Comparison of ENCODE assay signal across 23 cellular contexts in genomic region chr15:70084461-70084860, GRCh38. TPM values are rescaled to one million over a fixed set of nuclear protein-coding genes. Genes with fewer than 3 reads are reported as not detected.
DNase-seq lines count a peak whose midpoint lies in the region; ATAC-seq and TF ChIP-seq lines count a peak whose summit lies in the region.
"Had no signal": no experiment of that assay in that cellular context is flagged by ENCODE, and none has a peak within 500 bp of the region (broad histone marks: within the 10 kb centered on the region; RNA-seq: fewer than 3 reads in every experiment).

No MANE protein-coding gene starts in this region.

- ATAC-seq in activated CD4-positive, alpha-beta T cell treated with anti-CD3 and anti-CD28 coated beads for 36 hours, result no peak
- ATAC-seq in GM23338 (no peak), GM18868 (IDR thresholded peaks at IDR 0.05; ENCODE audit: unreplicated experiment) (no peak)
- ATAC-seq in natural killer cell treated with Interleukin-12 subunit alpha and Interleukin-12 subunit beta and Interleukin-15 and Interleukin-18, amount 100 ng/mL, for 72 hours, result peak; percentile 34 to 64
- ATAC-seq: left ventricle myocardium superior, mucosa of descending colon had no signal

- POLR2A ChIA-PET in activated CD4-positive, alpha-beta T cell treated with anti-CD3 and anti-CD28 coated beads for 36 hours (lab: Charles Lee), result no interaction called here

- no peaks in the 10 kb centered on the region for H3K9me3 Mint-ChIP-seq in activated CD4-positive, alpha-beta T cell treated with anti-CD3 and anti-CD28 coated beads, Interleukin-2, amount 10 ng/mL, durations not matched to agents 24 days and 14 days
- H3K9me3 Mint-ChIP-seq in activated CD4-positive, alpha-beta T cell treated with anti-CD3 and anti-CD28 coated beads for 36 hours (ENCODE audit: low read depth), result no peaks in the 10 kb centered on the region
- no peaks in the 10 kb centered on the region for H3K9me3 Mint-ChIP-seq in GM23338
- H3K9me3 Mint-ChIP-seq in activated T-helper 1 cell treated with anti-CD3 and anti-CD28 coated beads, Interleukin-12 subunit alpha, Interleukin-12 subunit beta, Interleukin-2, Interleukin-4 antibody, amounts not matched to agents 30 ng/mL and 10 ng/mL and 1 ng/mL, durations not matched to agents 14 hours and 24 hours and 36 hours, result no peaks in the 10 kb centered on the region
- no peaks in the 10 kb centered on the region for H3K9me3 Mint-ChIP-seq in natural killer cell treated with Interleukin-12 subunit alpha and Interleukin-12 subunit beta and Interleukin-15 and Interleukin-18, amount 100 ng/mL, for 72 hours

- no peak overlapping the region for H2AFZ ChIP-seq in GM23338

- H3K4me3 ChIP-seq in GM23338 (no peak overlapping the region), BE2C (ENCODE audit: low read depth, low read length) (no peak overlapping the region)
- H3K4me3 ChIP-seq: mucosa of descending colon, suprapubic skin, vagina had no signal

- CTCF ChIA-PET in activated CD4-positive, alpha-beta T cell treated with anti-CD3 and anti-CD28 coated beads for 36 hours (lab: Charles Lee), result no interaction called here

- intact Hi-C loops in activated CD4-positive, alpha-beta T cell treated with anti-CD3 and anti-CD28 coated beads, Interleukin-2, amount 10 ng/mL, durations not matched to agents 24 days and 14 days (cut with micrococcal nuclease), result no loop called here
- intact Hi-C loops in activated CD4-positive, alpha-beta T cell treated with anti-CD3 and anti-CD28 coated beads for 36 hours (cut with DNase I, micrococcal nuclease), result no loop called here
- intact Hi-C loops in activated T-helper 1 cell treated with anti-CD3 and anti-CD28 coated beads, Interleukin-12 subunit alpha, Interleukin-12 subunit beta, Interleukin-2, Interleukin-4 antibody, amounts not matched to agents 30 ng/mL and 10 ng/mL and 1 ng/mL, durations not matched to agents 14 hours and 24 hours and 36 hours (cut with micrococcal nuclease), result no loop called here

- peaks cover 84% of the 10 kb centered on the region for H3K36me3 Mint-ChIP-seq in activated CD4-positive, alpha-beta T cell treated with anti-CD3 and anti-CD28 coated beads, Interleukin-2, amount 10 ng/mL, durations not matched to agents 24 days and 14 days (ENCODE audit: low read depth)
- peaks cover 79% of the 10 kb centered on the region for H3K36me3 Mint-ChIP-seq in activated CD4-positive, alpha-beta T cell treated with anti-CD3 and anti-CD28 coated beads for 36 hours (ENCODE audit: low read depth)
- H3K36me3 Mint-ChIP-seq in GM23338 (ENCODE audit: low read depth), result peaks cover 77% of the 10 kb centered on the region
- peaks cover 73% of the 10 kb centered on the region for H3K36me3 Mint-ChIP-seq in activated T-helper 1 cell treated with anti-CD3 and anti-CD28 coated beads, Interleukin-12 subunit alpha, Interleukin-12 subunit beta, Interleukin-2, Interleukin-4 antibody, amounts not matched to agents 30 ng/mL and 10 ng/mL and 1 ng/mL, durations not matched to agents 14 hours and 24 hours and 36 hours (ENCODE audit: low read depth)
- peaks cover 29% of the 10 kb centered on the region for H3K36me3 Mint-ChIP-seq in natural killer cell treated with Interleukin-12 subunit alpha and Interleukin-12 subunit beta and Interleukin-15 and Interleukin-18, amount 100 ng/mL, for 72 hours

- no peaks in the 10 kb centered on the region for H3F3A ChIP-seq in GM23338 (replicated peaks; ENCODE audit: low read depth)

- H3K36me3 ChIP-seq in GM23338 (ENCODE audit: insufficient read depth) (no peaks in the 10 kb centered on the region), BE2C (peaks cover 74% of the 10 kb centered on the region)

- TF ChIP-seq CTCF in GM23338 (conservative IDR thresholded peaks at IDR 0.05; ENCODE audit: low read depth in 2 of 2), result no peak
- TF ChIP-seq CTCF in BE2C (IDR thresholded peaks at IDR 0.05; ENCODE audit: low read depth, low read length), result no peak

- H3K9me2 ChIP-seq in GM23338 (ENCODE audit: insufficient read depth), result no peaks in the 10 kb centered on the region

- no peaks in the 10 kb centered on the region for H3K27me3 ChIP-seq in GM23338 (ENCODE audit: insufficient read depth)
- no peaks in the 10 kb centered on the region for H3K27me3 ChIP-seq in BE2C
- H3K27me3 ChIP-seq: suprapubic skin, vagina had no signal

- H3K27ac ChIP-seq in GM23338 (ENCODE audit: low read depth), result no peak overlapping the region
- H3K27ac ChIP-seq: epithelial cell of prostate, suprapubic skin, vagina had no signal

- H3K27ac Mint-ChIP-seq in activated CD4-positive, alpha-beta T cell treated with anti-CD3 and anti-CD28 coated beads, Interleukin-2, amount 10 ng/mL, durations not matched to agents 24 days and 14 days, result no peak overlapping the region
- no peak overlapping the region for H3K27ac Mint-ChIP-seq in activated CD4-positive, alpha-beta T cell treated with anti-CD3 and anti-CD28 coated beads for 36 hours
- 0 out of 2 replicates have a peak overlapping the region, but pooled peaks have one; percentile 27 for H3K27ac Mint-ChIP-seq in GM23338
- no peak overlapping the region for H3K27ac Mint-ChIP-seq in activated T-helper 1 cell treated with anti-CD3 and anti-CD28 coated beads, Interleukin-12 subunit alpha, Interleukin-12 subunit beta, Interleukin-2, Interleukin-4 antibody, amounts not matched to agents 30 ng/mL and 10 ng/mL and 1 ng/mL, durations not matched to agents 14 hours and 24 hours and 36 hours
- peak overlapping the region in 1 of 2 donors; percentile 63 for H3K27ac Mint-ChIP-seq in natural killer cell treated with Interleukin-12 subunit alpha and Interleukin-12 subunit beta and Interleukin-15 and Interleukin-18, amount 100 ng/mL, for 72 hours

- H3K9me3 ChIP-seq in BE2C, result no peaks in the 10 kb centered on the region
- H3K9me3 ChIP-seq: mucosa of descending colon, suprapubic skin, vagina had no signal

- H3K4me1 Mint-ChIP-seq in activated CD4-positive, alpha-beta T cell treated with anti-CD3 and anti-CD28 coated beads, Interleukin-2, amount 10 ng/mL, durations not matched to agents 24 days and 14 days, result peaks cover 52% of the 10 kb centered on the region
- H3K4me1 Mint-ChIP-seq in activated CD4-positive, alpha-beta T cell treated with anti-CD3 and anti-CD28 coated beads for 36 hours, result peaks cover 68% of the 10 kb centered on the region
- H3K4me1 Mint-ChIP-seq in GM23338, result peaks cover 94% of the 10 kb centered on the region
- H3K4me1 Mint-ChIP-seq in activated T-helper 1 cell treated with anti-CD3 and anti-CD28 coated beads, Interleukin-12 subunit alpha, Interleukin-12 subunit beta, Interleukin-2, Interleukin-4 antibody, amounts not matched to agents 30 ng/mL and 10 ng/mL and 1 ng/mL, durations not matched to agents 14 hours and 24 hours and 36 hours (ENCODE audit: low read depth), result peaks cover 75% of the 10 kb centered on the region
- peaks cover 46 to 68% of the 10 kb centered on the region in 2 donors for H3K4me1 Mint-ChIP-seq in natural killer cell treated with Interleukin-12 subunit alpha and Interleukin-12 subunit beta and Interleukin-15 and Interleukin-18, amount 100 ng/mL, for 72 hours (ENCODE audit: low read depth in 2 of 2)

- DNase-seq in activated CD4-positive, alpha-beta T cell treated with anti-CD3 and anti-CD28 coated beads, Interleukin-2, amount 10 ng/mL, durations not matched to agents 24 days and 14 days, result no peak
- no peak for DNase-seq in activated CD4-positive, alpha-beta T cell treated with anti-CD3 and anti-CD28 coated beads for 36 hours
- DNase-seq in GM23338 (ENCODE audit: low spot score), result no peak
- DNase-seq in activated T-helper 1 cell treated with anti-CD3 and anti-CD28 coated beads, Interleukin-12 subunit alpha, Interleukin-12 subunit beta, Interleukin-2, Interleukin-4 antibody, amounts not matched to agents 30 ng/mL and 10 ng/mL and 1 ng/mL, durations not matched to agents 14 hours and 24 hours and 36 hours (ENCODE audit: low spot score), result no peak
- no peak for DNase-seq in natural killer cell treated with Interleukin-12 subunit alpha and Interleukin-12 subunit beta and Interleukin-15 and Interleukin-18, amount 100 ng/mL, for 72 hours (ENCODE audit: low spot score)
- DNase-seq in BE2C, result no peak
- no peak for DNase-seq in midbrain (lab: John Stamatoyannopoulos, UW)
- DNase-seq: 8988T; activated effector memory CD4-positive, alpha-beta T cell treated with Interleukin-2 at 50 U/mL for 16 hours; amniotic stem cell; foreskin fibroblast; KG1; left ventricle myocardium superior; mucosa of descending colon; NCI-H1105; NCI-H2081 treated with DMSO at 0.1 percent for 48 hours; NCI-H510A; stimulated activated CD4-positive, alpha-beta T cell treated with anti-CD3 and anti-CD28 coated beads, Interleukin-4, amount 100 ng/mL, for 4 hours; WERI-Rb-1 had no signal

- H3K4me1 ChIP-seq in GM23338 (ENCODE audit: insufficient read depth) (peaks cover 79% of the 10 kb centered on the region), BE2C (peaks cover 8% of the 10 kb centered on the region; the same call in 1 of the 2 replicates)

- peak overlapping the region; percentile 79; the same call in 1 of the 2 replicates for H3K4me2 ChIP-seq in GM23338

- peak overlapping the region; percentile 21 for H3K4me3 Mint-ChIP-seq in activated CD4-positive, alpha-beta T cell treated with anti-CD3 and anti-CD28 coated beads, Interleukin-2, amount 10 ng/mL, durations not matched to agents 24 days and 14 days
- H3K4me3 Mint-ChIP-seq in activated CD4-positive, alpha-beta T cell treated with anti-CD3 and anti-CD28 coated beads for 36 hours, result no peak overlapping the region
- H3K4me3 Mint-ChIP-seq in GM23338, result no peak overlapping the region
- H3K4me3 Mint-ChIP-seq in activated T-helper 1 cell treated with anti-CD3 and anti-CD28 coated beads, Interleukin-12 subunit alpha, Interleukin-12 subunit beta, Interleukin-2, Interleukin-4 antibody, amounts not matched to agents 30 ng/mL and 10 ng/mL and 1 ng/mL, durations not matched to agents 14 hours and 24 hours and 36 hours, result peak overlapping the region; percentile 26
- peak overlapping the region; percentile 62 for H3K4me3 Mint-ChIP-seq in natural killer cell treated with Interleukin-12 subunit alpha and Interleukin-12 subunit beta and Interleukin-15 and Interleukin-18, amount 100 ng/mL, for 72 hours

- peaks cover 36% of the 10 kb centered on the region for H4K20me1 ChIP-seq in GM23338 (replicated peaks; ENCODE audit: insufficient read depth)

- H3K79me2 ChIP-seq in GM23338 (replicated peaks; ENCODE audit: insufficient read depth), result peaks cover 87% of the 10 kb centered on the region

- H3K27me3 Mint-ChIP-seq in activated CD4-positive, alpha-beta T cell treated with anti-CD3 and anti-CD28 coated beads, Interleukin-2, amount 10 ng/mL, durations not matched to agents 24 days and 14 days, result no peaks in the 10 kb centered on the region
- H3K27me3 Mint-ChIP-seq in activated CD4-positive, alpha-beta T cell treated with anti-CD3 and anti-CD28 coated beads for 36 hours, result no peaks in the 10 kb centered on the region
- H3K27me3 Mint-ChIP-seq in GM23338 (ENCODE audit: insufficient read depth, low read depth, poor library complexity), result peaks cover 12% of the 10 kb centered on the region
- no peaks in the 10 kb centered on the region for H3K27me3 Mint-ChIP-seq in activated T-helper 1 cell treated with anti-CD3 and anti-CD28 coated beads, Interleukin-12 subunit alpha, Interleukin-12 subunit beta, Interleukin-2, Interleukin-4 antibody, amounts not matched to agents 30 ng/mL and 10 ng/mL and 1 ng/mL, durations not matched to agents 14 hours and 24 hours and 36 hours (ENCODE audit: insufficient read depth)
- peaks cover 0 to 13% of the 10 kb centered on the region in 2 donors for H3K27me3 Mint-ChIP-seq in natural killer cell treated with Interleukin-12 subunit alpha and Interleukin-12 subunit beta and Interleukin-15 and Interleukin-18, amount 100 ng/mL, for 72 hours

RNA-seq across cellular contexts. Expression of gene TLE3, which starts 13.3 kb away (rescaled TPM):
- 111 and 118 TPM in 2 replicates for total RNA-seq in activated CD4-positive, alpha-beta T cell treated with anti-CD3 and anti-CD28 coated beads, Interleukin-2, amount 10 ng/mL, durations not matched to agents 24 days and 14 days
- total RNA-seq in activated CD4-positive, alpha-beta T cell treated with anti-CD3 and anti-CD28 coated beads for 36 hours, result 10 to 100 TPM; 89.2 to 97.6 TPM
- total RNA-seq in GM23338 (2014; rRNA removed; shearing (Covaris generic)), result 55.7 and 79.5 TPM in 2 replicates
- 9.2 and 10.4 TPM in 2 replicates for polyA plus RNA-seq in GM23338 (2016; fragmentation: Nextera tagmentation; extraction: Ambion mirVana)
- 123 and 126 TPM in 2 replicates for total RNA-seq in activated T-helper 1 cell treated with anti-CD3 and anti-CD28 coated beads, Interleukin-12 subunit alpha, Interleukin-12 subunit beta, Interleukin-2, Interleukin-4 antibody, amounts not matched to agents 30 ng/mL and 10 ng/mL and 1 ng/mL, durations not matched to agents 14 hours and 24 hours and 36 hours
- 100 to 1,000 TPM in 1 of 2 donors, 10 to 100 TPM in 1; 57.6 to 128 TPM for total RNA-seq in natural killer cell treated with Interleukin-12 subunit alpha and Interleukin-12 subunit beta and Interleukin-15 and Interleukin-18, amount 100 ng/mL, for 72 hours
- 57.2 TPM for polyA plus RNA-seq in BE2C (2012; ENCODE audit: insufficient read depth, insufficient read length, low read depth)

Comparison
In these comparisons a context has a peak if more than half of its experiments do, and no peak if none do; other contexts are left out.
1. H3K4me3 Mint-ChIP-seq: peak in activated CD4-positive, alpha-beta T cell treated with anti-CD3 and anti-CD28 coated beads, Interleukin-2, amount 10 ng/mL, durations not matched to agents 24 days and 14 days (single experiment), activated T-helper 1 cell treated with anti-CD3 and anti-CD28 coated beads, Interleukin-12 subunit alpha, Interleukin-12 subunit beta, Interleukin-2, Interleukin-4 antibody, amounts not matched to agents 30 ng/mL and 10 ng/mL and 1 ng/mL, durations not matched to agents 14 hours and 24 hours and 36 hours (single experiment) and natural killer cell treated with Interleukin-12 subunit alpha and Interleukin-12 subunit beta and Interleukin-15 and Interleukin-18, amount 100 ng/mL, for 72 hours (single experiment); none in activated CD4-positive, alpha-beta T cell treated with anti-CD3 and anti-CD28 coated beads for 36 hours (single experiment) and GM23338 (single experiment).
2. ATAC-seq: peak in natural killer cell treated with Interleukin-12 subunit alpha and Interleukin-12 subunit beta and Interleukin-15 and Interleukin-18, amount 100 ng/mL, for 72 hours (2 of 2); none in activated CD4-positive, alpha-beta T cell treated with anti-CD3 and anti-CD28 coated beads for 36 hours (single experiment), GM23338 (single experiment) and GM18868 (single experiment).